16 cellular contexts compared by ENCODE assay signal in the genomic region with DNA sequence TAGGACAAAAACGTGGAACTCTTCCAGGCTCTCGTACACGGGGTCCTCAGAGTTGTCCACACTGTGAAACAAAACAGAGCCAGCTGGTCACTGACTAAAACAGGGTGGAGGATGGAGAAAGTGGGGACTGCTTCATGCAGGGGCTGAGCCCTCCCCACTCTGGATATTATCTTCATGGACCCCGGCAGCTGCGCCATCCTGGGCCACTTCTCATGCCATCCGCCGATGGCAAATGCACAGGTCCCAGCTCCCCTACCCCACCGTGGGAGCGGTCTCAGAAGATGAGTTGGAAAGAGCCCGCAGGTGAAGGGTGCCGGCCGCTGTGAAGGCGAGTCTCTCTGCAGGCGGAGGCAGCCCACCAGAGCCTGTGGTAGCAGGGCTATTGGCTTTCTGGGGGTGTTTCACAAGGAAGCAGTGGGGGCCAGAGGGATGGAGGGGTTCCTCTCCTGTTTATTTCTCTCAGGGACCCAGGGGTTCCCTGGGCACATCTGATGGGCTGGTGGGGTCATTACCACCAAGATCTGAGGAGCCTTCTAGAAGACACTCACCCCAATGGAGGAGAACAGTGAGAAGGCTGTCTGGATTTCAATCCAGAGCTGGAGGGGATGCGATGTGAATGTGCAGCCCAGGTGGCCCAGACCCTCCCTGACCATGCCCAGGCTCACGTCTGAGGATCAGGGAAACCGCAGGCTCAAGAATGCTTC.
"Had no signal": no experiment of that assay in that cellular context is flagged by ENCODE, and none has a peak within 500 bp of the region (broad histone marks: within the 10 kb centered on the region; RNA-seq: fewer than 3 reads in every experiment).

No MANE protein-coding gene starts in this region.

- H3K27me3 Mint-ChIP-seq: activated CD4-positive, alpha-beta memory T cell treated with anti-CD3 and anti-CD28 coated beads for 36 hours; activated naive CD8-positive, alpha-beta T cell had no signal

- H3K4me2 ChIP-seq: neural progenitor cell had no signal

- H3K9me3 ChIP-seq: ovary, right lobe of liver, tibial nerve had no signal

- H3K27ac ChIP-seq: foreskin keratinocyte, neural progenitor cell, ovary, right lobe of liver, SK-N-MC, tibial nerve had no signal

- ATAC-seq: activated T-cell treated with anti-CD3 and anti-CD28 coated beads, Interleukin-2, amount 50 U/mL, for 72 hours; left lobe of liver; right lobe of liver had no signal

- H3K27me3 ChIP-seq: foreskin keratinocyte, neural progenitor cell, ovary, right lobe of liver, tibial nerve had no signal

- H3K4me1 Mint-ChIP-seq: activated B cell treated with CpG ODN at 0.5 μM for 24 hours, neural progenitor cell had no signal

- H3K9me3 Mint-ChIP-seq: activated CD4-positive, alpha-beta memory T cell treated with anti-CD3 and anti-CD28 coated beads for 36 hours; activated T-cell treated with anti-CD3 and anti-CD28 coated beads, Interleukin-2, amount 50 U/mL, for 72 hours; neural progenitor cell had no signal

- H3K4me3 Mint-ChIP-seq: activated B cell treated with CpG ODN at 0.5 μM for 24 hours; activated CD4-positive, alpha-beta memory T cell treated with anti-CD3 and anti-CD28 coated beads for 36 hours; activated naive CD8-positive, alpha-beta T cell; activated T-cell treated with anti-CD3 and anti-CD28 coated beads, Interleukin-2, amount 50 U/mL, for 72 hours; neural progenitor cell had no signal

- H3K27ac Mint-ChIP-seq: activated B cell treated with CpG ODN at 0.5 μM for 24 hours; activated CD4-positive, alpha-beta memory T cell treated with anti-CD3 and anti-CD28 coated beads for 36 hours; activated naive CD8-positive, alpha-beta T cell; activated T-cell treated with anti-CD3 and anti-CD28 coated beads, Interleukin-2, amount 50 U/mL, for 72 hours; neural progenitor cell had no signal

- DNase-seq: activated B cell treated with CpG ODN at 0.5 μM for 24 hours; activated CD4-positive, alpha-beta memory T cell treated with anti-CD3 and anti-CD28 coated beads for 36 hours; activated CD4-positive, alpha-beta T cell treated with anti-CD3 and anti-CD28 coated beads for 4 hours; activated T-cell treated with anti-CD3 and anti-CD28 coated beads, Interleukin-2, amount 50 U/mL, for 72 hours; hypothalamus; ovary; small intestine; stimulated activated CD4-positive, alpha-beta T cell treated with anti-CD3 and anti-CD28 coated beads, Interleukin-4, amount 100 ng/mL, for 4 hours; stimulated activated naive CD4-positive, alpha-beta T cell had no signal

- H3K36me3 ChIP-seq: neural progenitor cell, ovary, right lobe of liver had no signal

- H2AFZ ChIP-seq: neural progenitor cell had no signal

- H3K9ac ChIP-seq: neural progenitor cell had no signal

- H3K4me1 ChIP-seq: neural progenitor cell, right lobe of liver, tibial nerve had no signal

- H3K36me3 Mint-ChIP-seq: activated CD4-positive, alpha-beta memory T cell treated with anti-CD3 and anti-CD28 coated beads for 36 hours; activated naive CD8-positive, alpha-beta T cell; neural progenitor cell had no signal

- H3K4me3 ChIP-seq: neural progenitor cell, ovary, right lobe of liver, SK-N-MC, tibial nerve had no signal
